14 cellular contexts compared by ENCODE assay signal in genomic region chr11:78800756-78801155, GRCh38.
DNase-seq lines count a peak whose midpoint lies in the region; ATAC-seq and TF ChIP-seq lines count a peak whose summit lies in the region.
"Had no signal": no experiment of that assay in that cellular context is flagged by ENCODE, and none has a peak within 500 bp of the region (broad histone marks: within the 10 kb centered on the region; RNA-seq: fewer than 3 reads in every experiment).

No MANE protein-coding gene starts in this region.

- peak overlapping the region; percentile 97 for H4K91ac ChIP-seq in IMR-90 (ENCODE audit: insufficient read depth, low read depth, low read length)

- H3K4me1 Mint-ChIP-seq in chondrocyte (ENCODE audit: low read depth) = peaks cover 70% of the 10 kb centered on the region
- H3K4me1 Mint-ChIP-seq in immature natural killer cell = no peaks in the 10 kb centered on the region
- H3K4me1 Mint-ChIP-seq: activated CD8-positive, alpha-beta memory T cell treated with anti-CD3 and anti-CD28 coated beads, Interleukin-2, amount 10 ng/mL, durations not matched to agents 7 days and 5 days had no signal

- in situ Hi-C loops in IMR-90 (cut with MboI; ENCODE audit: low sequenced_read_pairs) = loop anchor here (10.0 kb wide), 1 partner anchor 254 kb away; no protein-coding TSS in a partner anchor

- H3K27ac ChIP-seq in IMR-90 (ENCODE audit: insufficient read depth, low read length) (peak overlapping the region; percentile 98), mucosa of rectum (ENCODE audit: low read depth in 2 of 2, low read length in 2 of 2) (peak overlapping the region; percentile 37 to 46), thyroid gland (peak overlapping the region; percentile 91 to 94 (median 92))
- H3K27ac ChIP-seq: SK-N-MC had no signal

- TF ChIP-seq POLR2A in IMR-90 (IDR thresholded peaks at IDR 0.05; ENCODE audit: low read depth, low read length) (no peak), thyroid gland (IDR thresholded peaks at IDR 0.05) (no peak)

- H3K27me3 ChIP-seq in IMR-90 (ENCODE audit: control insufficient read depth, insufficient read depth, low read length) (no peaks in the 10 kb centered on the region), mucosa of rectum (ENCODE audit: control insufficient read depth in 2 of 2, insufficient read depth in 2 of 2, low read length in 2 of 2) (no peaks in the 10 kb centered on the region), thyroid gland (no peaks in the 10 kb centered on the region)

- H3K4me3 ChIP-seq in IMR-90 (ENCODE audit: insufficient read depth, low read depth, low read length) = no peak overlapping the region
- no peak overlapping the region for H3K4me3 ChIP-seq in mucosa of rectum (ENCODE audit: low read length in 2 of 2)
- H3K4me3 ChIP-seq in thyroid gland (replicated peaks in 1 of 3) = no peak overlapping the region
- H3K4me3 ChIP-seq: SK-N-MC had no signal

- peaks cover 36% of the 10 kb centered on the region for H3K9me1 ChIP-seq in IMR-90 (ENCODE audit: insufficient read depth, low read length)

- H2BK120ac ChIP-seq in IMR-90 (ENCODE audit: low read depth, low read length) = peak overlapping the region; percentile 98

- H3K27me3 Mint-ChIP-seq in chondrocyte (ENCODE audit: low read depth) (no peaks in the 10 kb centered on the region), immature natural killer cell (ENCODE audit: low read depth in 3 of 3) (peaks cover 0 to 2% (median 2%) of the 10 kb centered on the region in 3 donors)
- H3K27me3 Mint-ChIP-seq: activated CD8-positive, alpha-beta memory T cell treated with anti-CD3 and anti-CD28 coated beads, Interleukin-2, amount 10 ng/mL, durations not matched to agents 7 days and 5 days had no signal

- peak overlapping the region; percentile 85 for H3K14ac ChIP-seq in IMR-90 (replicated peaks; ENCODE audit: low read depth, low read length)

- H3K9me3 Mint-ChIP-seq in chondrocyte (ENCODE audit: low read depth) = peaks cover 2% of the 10 kb centered on the region
- H3K9me3 Mint-ChIP-seq in immature natural killer cell = no peaks in the 10 kb centered on the region
- H3K9me3 Mint-ChIP-seq: H9 had no signal

- no peaks in the 10 kb centered on the region for H3K36me3 Mint-ChIP-seq in chondrocyte (ENCODE audit: low read depth)
- no peaks in the 10 kb centered on the region for H3K36me3 Mint-ChIP-seq in immature natural killer cell
- H3K36me3 Mint-ChIP-seq: activated CD8-positive, alpha-beta memory T cell treated with anti-CD3 and anti-CD28 coated beads, Interleukin-2, amount 10 ng/mL, durations not matched to agents 7 days and 5 days had no signal

- POLR2A ChIA-PET in IMR-90 (lab: Charles Lee; ENCODE audit: unreplicated experiment) = interaction anchor here (1.8 kb wide), 1 partner anchor 10 kb away, joined by 13 read pairs; no protein-coding TSS in a partner anchor

- CTCF ChIA-PET in IMR-90 (lab: Yijun Ruan, JAX) = interaction anchor here (0.6 to 1.3 kb wide), 7 partner anchors 9 to 255 kb away, joined by 3 to 7 read pairs (median 3); no protein-coding TSS in a partner anchor

- H3K27ac Mint-ChIP-seq in chondrocyte (ENCODE audit: unreplicated experiment) = peak overlapping the region; percentile 97
- no peak overlapping the region for H3K27ac Mint-ChIP-seq in immature natural killer cell
- H3K27ac Mint-ChIP-seq: activated CD8-positive, alpha-beta memory T cell treated with anti-CD3 and anti-CD28 coated beads, Interleukin-2, amount 10 ng/mL, durations not matched to agents 7 days and 5 days had no signal

- TF ChIP-seq RAD21 in IMR-90 (IDR thresholded peaks at IDR 0.05; ENCODE audit: low read length) = no peak

- WGBS in IMR-90 (ENCODE audit: extremely low coverage in 2 of 2, insufficient read length in 1 of 2), 2 experiments = no CpG with 5 or more reads among the region's 2 CpGs
- WGBS in thyroid gland, 2 donors = 95 to 98% methylated on average over 2 of the region's 2 CpGs

- H3K36me3 ChIP-seq in IMR-90 (ENCODE audit: control insufficient read depth, insufficient read depth, low read length) (peaks cover 1% of the 10 kb centered on the region; the same call in 1 of the 2 replicates), mucosa of rectum (ENCODE audit: control insufficient read depth in 2 of 2, insufficient read depth in 2 of 2, low read length in 2 of 2) (no peaks in the 10 kb centered on the region), thyroid gland (no peaks in the 10 kb centered on the region)

- 0 out of 2 replicates have a peak, but pooled peaks cover 3% of the 10 kb centered on the region for H4K20me1 ChIP-seq in IMR-90 (ENCODE audit: insufficient read depth, low read length)

- peak overlapping the region; percentile 41 to 75; a peak in 3 of 4 replicates for H4K8ac ChIP-seq in IMR-90 (ENCODE audit: low read depth in 2 of 2, low read length in 2 of 2)

- no peaks in the 10 kb centered on the region for H3K9me3 ChIP-seq in IMR-90 (ENCODE audit: control insufficient read depth, insufficient read depth, low read length)
- no peaks in the 10 kb centered on the region for H3K9me3 ChIP-seq in mucosa of rectum (ENCODE audit: control insufficient read depth in 2 of 2, low read length in 2 of 2)
- H3K9me3 ChIP-seq in thyroid gland = no peaks in the 10 kb centered on the region

- TF ChIP-seq CTCF in IMR-90 (conservative IDR thresholded peaks at IDR 0.05; ENCODE audit: low read depth, low read length) (no peak), chondrocyte (IDR thresholded peaks at IDR 0.05) (no peak), thyroid gland (IDR thresholded peaks at IDR 0.05) (no peak)

- peak overlapping the region; percentile 41 for H3K56ac ChIP-seq in IMR-90 (ENCODE audit: extremely low read depth, insufficient read depth, low read length)

- peak overlapping the region; percentile 88 for H2BK5ac ChIP-seq in IMR-90 (ENCODE audit: low read depth, low read length, poor library complexity, severe bottlenecking)

- no peak overlapping the region for H3K4me3 Mint-ChIP-seq in chondrocyte (ENCODE audit: unreplicated experiment)
- no peak overlapping the region for H3K4me3 Mint-ChIP-seq in immature natural killer cell
- H3K4me3 Mint-ChIP-seq: activated CD8-positive, alpha-beta memory T cell treated with anti-CD3 and anti-CD28 coated beads, Interleukin-2, amount 10 ng/mL, durations not matched to agents 7 days and 5 days; H9 had no signal

- peak overlapping the region; percentile 94 for H3K4ac ChIP-seq in IMR-90 (ENCODE audit: low read depth, low read length)

- ATAC-seq in IMR-90 (ENCODE audit: low read depth) (no peak), HG03108 (IDR thresholded peaks at IDR 0.05; ENCODE audit: unreplicated experiment) (no peak)
- ATAC-seq: activated CD8-positive, alpha-beta memory T cell treated with anti-CD3 and anti-CD28 coated beads, Interleukin-2, amount 10 ng/mL, durations not matched to agents 7 days and 5 days had no signal

- peak overlapping the region; percentile 99 for H4K5ac ChIP-seq in IMR-90 (ENCODE audit: low read depth, low read length)

- H3K23ac ChIP-seq in IMR-90 (ENCODE audit: low read depth, low read length) = peak overlapping the region; percentile 91

- no peak overlapping the region; the same call in 1 of the 2 replicates for H3K4me2 ChIP-seq in IMR-90 (ENCODE audit: low read depth, low read length)

- peak overlapping the region; percentile 70 for H2AFZ ChIP-seq in IMR-90 (replicated peaks; ENCODE audit: low read length, poor library complexity)

- peaks cover 0 to 6% of the 10 kb centered on the region in 2 experiments; a peak in 1 of 4 replicates for H3K79me1 ChIP-seq in IMR-90 (ENCODE audit: low read depth in 1 of 2, low read length in 2 of 2)

- no peak for DNase-seq in IMR-90
- no peak for DNase-seq in chondrocyte (ENCODE audit: low spot score)
- DNase-seq in thyroid gland = no peak
- DNase-seq in immature natural killer cell = no peak
- no peak for DNase-seq in GM19240 (ENCODE audit: insufficient read length, low spot score)
- DNase-seq: activated CD8-positive, alpha-beta memory T cell treated with anti-CD3 and anti-CD28 coated beads, Interleukin-2, amount 10 ng/mL, durations not matched to agents 7 days and 5 days; activated naive CD4-positive, alpha-beta T cell; cerebellar nuclear complex; H9; NCI-H2107; posterior cingulate gyrus had no signal

- peak overlapping the region; percentile 97 for H2BK20ac ChIP-seq in IMR-90 (ENCODE audit: low read depth, low read length)

- dilution Hi-C loops in IMR-90 (cut with HindIII; ENCODE audit: low sequenced_read_pairs, unreplicated experiment) = no loop called here

- H3K18ac ChIP-seq in IMR-90 (ENCODE audit: low read depth, low read length) = peak overlapping the region; percentile 93

- no peak overlapping the region for H2AK9ac ChIP-seq in IMR-90 (replicated peaks; ENCODE audit: low read depth, low read length, poor library complexity)

- intact Hi-C loops in IMR-90 (cut with micrococcal nuclease) = loop anchor here (1.0 to 2.0 kb wide), 3 partner anchors 21 to 161 kb away; no protein-coding TSS in a partner anchor
- intact Hi-C loops in thyroid gland (cut with DNase I) = no loop called here

- peak overlapping the region; percentile 97; the same call in 2 of the 3 replicates for H2BK15ac ChIP-seq in IMR-90 (ENCODE audit: low read depth, low read length)

- H3K9ac ChIP-seq in IMR-90 (ENCODE audit: low read depth, low read length) = no peak overlapping the region
- no peak overlapping the region for H3K9ac ChIP-seq in mucosa of rectum (ENCODE audit: low read depth in 1 of 2, low read length in 2 of 2)

- H2AK5ac ChIP-seq in IMR-90 (ENCODE audit: low read depth, low read length) = peak overlapping the region; percentile 96

- no TSS peak for BruUV-seq in IMR-90 (replicated peaks; lab: Mats Ljungman, UMichigan)

- H3K4me1 ChIP-seq in IMR-90 (ENCODE audit: control insufficient read depth, insufficient read depth, low read length) (peaks cover 43% of the 10 kb centered on the region), mucosa of rectum (ENCODE audit: control insufficient read depth in 2 of 2, insufficient read depth in 2 of 2, low read length in 2 of 2) (peaks cover 10 to 27% of the 10 kb centered on the region in 2 donors), thyroid gland (peaks cover 65 to 73% of the 10 kb centered on the region in 2 donors)

TF ChIP-seq in IMR-90, 13 proteins besides CTCF, POLR2A, EP300 and RAD21:
- TF ChIP-seq CEBPB (IDR thresholded peaks at IDR 0.05; ENCODE audit: low read depth, low read length) (no peak), USF2 (IDR thresholded peaks at IDR 0.05; ENCODE audit: low read depth, low read length) (no peak)
TF ChIP-seq in IMR-90: peak in this region for 0.

Comparison
In these comparisons a context has a peak if more than half of its experiments do, and no peak if none do; other contexts are left out.
1. H3K27ac ChIP-seq: peak in every context shown above with its lines; median percentile 98 in IMR-90; 92 in thyroid gland; 42 in mucosa of rectum.